ENCODE assay signal across 9 cellular contexts in the genomic region with DNA sequence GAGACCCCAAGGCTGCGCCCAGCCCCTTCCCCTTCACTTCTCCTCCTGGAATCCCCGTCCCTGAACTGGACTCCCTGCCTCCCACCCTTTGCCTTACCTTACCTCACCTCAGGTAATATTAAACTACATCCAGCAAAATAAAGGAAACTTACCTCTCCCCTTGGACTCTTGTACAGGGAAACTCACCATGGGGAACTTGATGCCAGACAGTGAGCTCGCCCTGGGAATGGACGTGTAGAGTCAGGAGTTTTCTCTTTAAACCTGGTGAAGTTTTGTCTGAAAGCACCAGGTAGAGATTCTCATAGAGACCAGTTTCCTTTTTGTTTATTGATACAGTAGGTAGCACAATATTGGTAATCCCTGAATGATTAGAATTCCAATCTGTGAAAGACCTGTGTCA. TPM values are rescaled to one million over a fixed set of nuclear protein-coding genes. Genes with fewer than 3 reads are reported as not detected.
DNase-seq lines count a peak whose midpoint lies in the region; ATAC-seq lines count a peak whose summit lies in the region.
"Had no signal": no experiment of that assay in that cellular context is flagged by ENCODE, and none has a peak within 500 bp of the region (broad histone marks: within the 10 kb centered on the region; RNA-seq: fewer than 3 reads in every experiment).

No MANE protein-coding gene starts in this region.

- H3K9me3 ChIP-seq in aorta (ENCODE audit: control insufficient read depth, low read length) = no peaks in the 10 kb centered on the region

- H3K4me1 ChIP-seq in aorta (ENCODE audit: control insufficient read depth in 1 of 2, insufficient read depth in 2 of 2, low read length in 2 of 2) = no peaks in the 10 kb centered on the region

- H3K27me3 ChIP-seq in aorta (ENCODE audit: control insufficient read depth in 1 of 2, insufficient read depth in 2 of 2, low read length in 1 of 2) = no peaks in the 10 kb centered on the region

- ATAC-seq in memory B cell (ENCODE audit: low read depth) (peak; percentile 12), aorta (ENCODE audit: low FRiP score) (peak; percentile 16), GM19351 (IDR thresholded peaks at IDR 0.05; ENCODE audit: unreplicated experiment) (no peak)

- peak overlapping the region; percentile 69 for H3K4me3 ChIP-seq in Jurkat, Clone E6-1 (ENCODE audit: low read length)
- H3K4me3 ChIP-seq in aorta (ENCODE audit: low read length in 2 of 2) = peak overlapping the region; percentile 41 to 43

- H3K4me3 Mint-ChIP-seq in memory B cell = peak overlapping the region; percentile 98

- peaks cover 34% of the 10 kb centered on the region for H3K4me1 Mint-ChIP-seq in memory B cell

- no peaks in the 10 kb centered on the region for H3K36me3 ChIP-seq in aorta (ENCODE audit: control insufficient read depth in 1 of 2, insufficient read depth in 2 of 2, low read length in 1 of 2)

- peaks cover 25% of the 10 kb centered on the region for H3K36me3 Mint-ChIP-seq in memory B cell

- H3K27me3 Mint-ChIP-seq in memory B cell = no peaks in the 10 kb centered on the region

- H3K27ac Mint-ChIP-seq in memory B cell = peak overlapping the region; percentile 100

- H3K27ac ChIP-seq in aorta (ENCODE audit: low read depth in 1 of 2, low read length in 2 of 2) = peak overlapping the region in 1 of 2 donors; percentile 75
- H3K27ac ChIP-seq: VCaP had no signal

- DNase-seq in GM03348 (ENCODE audit: low spot score) (peak; percentile 13), memory B cell (ENCODE audit: low spot score in 2 of 2) (no peak), aorta (no peak), activated gamma-delta T cell (lab: John Stamatoyannopoulos, UW) (no peak), H4 (ENCODE audit: low spot score) (no peak)
- no peak for DNase-seq in Jurkat, Clone E6-1 (ENCODE audit: low read depth, low spot score)
- peak; percentile 27 for DNase-seq in central memory CD4-positive, alpha-beta T cell

- H3K9me3 Mint-ChIP-seq in memory B cell = peaks cover 2% of the 10 kb centered on the region

- intact Hi-C loops in aorta (cut with DNase I) = loop anchor here (2.0 to 5.0 kb wide), 3 partner anchors 76 to 95 kb away; partner anchors contain the start of gene HLA-B (in 1 of the 2)

- WGBS in aorta, 2 donors = 2 to 9% methylated on average over 4 of the region's 4 CpGs

RNA-seq across cellular contexts. Expression of gene HLA-C, which starts 0.5 kb away (rescaled TPM):
- polyA plus RNA-seq in Jurkat, Clone E6-1 (2012; ENCODE audit: insufficient read depth, insufficient read length) = 258 TPM
- total RNA-seq in aorta = 100 to 1,000 TPM; 491 to 529 TPM
- 100 to 1,000 TPM; 301 to 355 TPM for polyA plus RNA-seq in aorta
- total RNA-seq in H4 (2014; rRNA removed; shearing (Covaris generic)) = 804 and 844 TPM in 2 replicates

Comparison
In these comparisons a context has a peak if more than half of its experiments do, and no peak if none do; other contexts are left out.
1. DNase-seq: peak in GM03348 (single experiment) and central memory CD4-positive, alpha-beta T cell (single experiment); none in Jurkat, Clone E6-1 (single experiment), memory B cell (0 of 2), aorta (0 of 2), activated gamma-delta T cell (single experiment) and H4 (single experiment).